Comparison of ENCODE assay signal across 1 cellular context in the genomic region with DNA sequence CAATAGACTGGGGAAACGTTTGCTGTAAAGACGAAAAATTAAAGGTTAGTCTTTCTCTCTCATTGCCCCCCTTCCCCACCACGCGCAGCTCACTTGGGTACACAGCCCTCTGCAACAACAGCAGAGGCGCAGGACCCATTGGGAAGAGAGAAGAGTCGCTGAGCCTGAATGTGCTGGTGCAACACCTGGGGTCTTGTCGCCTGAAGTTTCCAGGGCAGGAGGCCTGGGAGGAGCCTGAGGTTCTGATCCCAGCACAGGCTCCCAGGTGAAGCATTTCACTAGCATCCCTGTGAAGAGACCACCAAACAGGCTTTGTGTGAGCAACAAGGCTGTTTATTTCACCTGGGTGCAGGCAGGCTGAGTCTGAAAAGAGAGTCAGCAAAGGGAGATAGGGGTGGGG.
TF ChIP-seq lines count a peak whose summit lies in the region.

No MANE protein-coding gene starts in this region.

TF ChIP-seq in H1, 55 proteins besides CTCF, POLR2A, EP300 and RAD21:
- no peak for TF ChIP-seq ZNF274 (IDR thresholded peaks at IDR 0.05; ENCODE audit: borderline replicate concordance, extremely low read depth, low read length)
- no peak for TF ChIP-seq CHD2 (IDR thresholded peaks at IDR 0.05; ENCODE audit: low read length)
- TF ChIP-seq TAF7 (optimal IDR thresholded peaks at IDR 0.05; ENCODE audit: borderline replicate concordance, low read depth, low read length) = no peak
- TF ChIP-seq EGR1 (IDR thresholded peaks at IDR 0.05; ENCODE audit: borderline replicate concordance, low read depth, low read length) = no peak
- peak; percentile 34; the same call in 1 of the 2 replicates for TF ChIP-seq TAF1 (IDR thresholded peaks at IDR 0.05; ENCODE audit: low read depth, low read length)
- TF ChIP-seq SIRT6 (IDR thresholded peaks at IDR 0.05; ENCODE audit: low read length) = no peak
- TF ChIP-seq SUZ12 (IDR thresholded peaks at IDR 0.05; ENCODE audit: low read length) = no peak
